Comparison of ENCODE assay signal across 2 cellular contexts in the genomic region with DNA sequence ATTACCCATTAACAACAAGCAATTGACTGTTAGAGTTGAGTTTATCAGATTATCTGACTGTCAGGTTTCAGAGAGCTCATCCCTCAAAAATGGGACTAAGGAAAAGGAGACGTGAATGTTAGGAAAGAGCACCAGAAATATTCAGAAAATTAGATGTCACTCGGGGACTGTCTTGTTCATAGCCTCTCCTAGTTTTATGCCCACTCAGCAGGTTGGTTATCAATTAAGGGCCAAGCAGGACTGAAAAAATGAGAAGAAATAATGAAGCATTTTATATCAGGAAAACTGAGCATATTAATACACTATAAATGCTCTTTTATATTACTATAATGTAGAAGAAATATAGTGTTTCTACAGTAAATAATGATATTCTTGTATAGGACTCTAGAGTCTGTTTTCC.
TF ChIP-seq lines count a peak whose summit lies in the region.

No MANE protein-coding gene starts in this region.

TF ChIP-seq in IMR-90, 13 proteins besides CTCF, POLR2A, EP300 and RAD21:
- no peak for TF ChIP-seq MAZ (IDR thresholded peaks at IDR 0.05; ENCODE audit: borderline replicate concordance, low read depth, low read length)
- no peak for TF ChIP-seq CHD1 (IDR thresholded peaks at IDR 0.05; ENCODE audit: low read depth, low read length)
- no peak for TF ChIP-seq FOS (IDR thresholded peaks at IDR 0.05; ENCODE audit: low read depth, low read length)
- peak; percentile 74 for TF ChIP-seq MAFK (IDR thresholded peaks at IDR 0.05; ENCODE audit: low read depth, low read length)
- no peak for TF ChIP-seq NFE2L2 (IDR thresholded peaks at IDR 0.05; ENCODE audit: low read depth, low read length)

TF ChIP-seq in H1, 55 proteins besides CTCF, POLR2A, EP300 and RAD21:
- TF ChIP-seq ZNF274 (IDR thresholded peaks at IDR 0.05; ENCODE audit: borderline replicate concordance, extremely low read depth, low read length) (no peak), PHF8 (conservative IDR thresholded peaks at IDR 0.05; ENCODE audit: low read depth, low read length) (no peak), EGR1 (IDR thresholded peaks at IDR 0.05; ENCODE audit: borderline replicate concordance, low read depth, low read length) (no peak), CREB1 (IDR thresholded peaks at IDR 0.05) (no peak), SIX5 (IDR thresholded peaks at IDR 0.05; ENCODE audit: low read depth, low read length) (no peak)
- TF ChIP-seq, protein P1, sequence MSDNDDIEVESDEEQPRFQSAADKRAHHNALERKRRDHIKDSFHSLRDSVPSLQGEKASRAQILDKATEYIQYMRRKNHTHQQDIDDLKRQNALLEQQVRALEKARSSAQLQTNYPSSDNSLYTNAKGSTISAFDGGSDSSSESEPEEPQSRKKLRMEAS (IDR thresholded peaks at IDR 0.05): no peak
